8 cellular contexts compared by ENCODE assay signal in the genomic region with DNA sequence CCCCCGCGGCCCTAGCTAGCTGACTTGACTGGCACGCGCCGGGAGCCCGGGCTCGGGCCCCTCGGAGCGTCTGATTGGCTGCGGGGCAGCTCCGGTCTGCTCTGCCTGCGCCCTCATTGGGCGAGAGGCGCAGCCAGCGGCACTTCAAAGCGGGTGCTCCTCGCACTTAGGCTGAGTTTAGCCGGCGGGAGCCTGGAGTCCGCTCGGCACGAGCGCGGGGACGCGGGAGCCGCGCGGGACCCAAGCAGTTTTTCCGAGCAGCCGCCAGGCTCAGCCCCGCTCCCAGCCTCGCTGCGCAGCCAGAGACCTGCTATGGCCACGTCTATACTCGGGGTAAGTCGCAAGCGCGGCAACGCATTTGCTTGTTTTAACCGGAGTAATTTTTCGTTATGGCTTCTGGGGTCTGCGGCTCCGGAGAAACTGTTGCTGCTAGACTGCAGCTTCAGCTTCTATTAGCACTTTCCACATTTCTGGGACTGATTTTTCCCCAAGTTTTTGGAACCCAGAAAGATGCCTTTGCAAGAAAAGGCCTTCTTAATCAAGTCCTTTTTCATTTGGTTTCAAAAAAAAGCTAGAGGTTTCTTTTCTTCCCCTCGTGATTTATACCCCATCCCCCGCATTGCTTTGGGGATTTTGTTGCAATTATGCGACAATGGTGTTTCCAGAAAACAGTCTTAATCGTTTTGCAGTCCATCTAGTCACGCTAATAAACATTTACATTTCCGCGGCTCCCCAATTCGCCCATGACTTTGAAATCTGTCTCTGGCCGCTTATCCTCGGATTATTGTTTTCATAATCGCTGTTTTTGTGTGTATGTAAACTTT. TPM values are rescaled to one million over a fixed set of nuclear protein-coding genes. Genes with fewer than 3 reads are reported as not detected.
DNase-seq lines count a peak whose midpoint lies in the region; ATAC-seq and TF ChIP-seq lines count a peak whose summit lies in the region.

Gene SP9 (plus strand): TSS at position 174 of the 824 bp plus-strand sequence. CDS start 139 bp downstream, at position 313.

- DNase-seq in Right ventricle myocardium superior (peak; percentile 49), right atrium auricular region (ENCODE audit: low spot score) (no peak), NCI-H526 treated with DMSO at 0.1 percent for 48 hours (lab: John Stamatoyannopoulos, UW) (peak; percentile 74), mucosa of descending colon (peak in 2 of 3 donors; percentile 35 to 60), NK-92 (lab: John Stamatoyannopoulos, UW; ENCODE audit: unreplicated experiment) (no peak), mucosa of gallbladder (ENCODE audit: low spot score) (no peak)

- TF ChIP-seq CTCF in right atrium auricular region (IDR thresholded peaks at IDR 0.05) = no peak
- TF ChIP-seq CTCF in brain (conservative IDR thresholded peaks at IDR 0.05) = no peak
- no peak for TF ChIP-seq CTCF in mucosa of descending colon (IDR thresholded peaks at IDR 0.05)

- peak; percentile 43 for ATAC-seq in Right ventricle myocardium superior (ENCODE audit: poor library complexity)
- ATAC-seq in mucosa of descending colon = no peak
- no peak for ATAC-seq in GM18870 (IDR thresholded peaks at IDR 0.05; ENCODE audit: unreplicated experiment)

- peaks cover 6% of the 10 kb centered on the region for H3K36me3 Mint-ChIP-seq in brain

- peak within 1 kb of the TSS in 4 of 5 experiments; percentile 21 to 86 (median 68) for H3K27ac Mint-ChIP-seq in brain

- H3K36me3 ChIP-seq in right atrium auricular region (no peaks in the 10 kb centered on the region), mucosa of descending colon (ENCODE audit: low read depth) (no peaks in the 10 kb centered on the region)

- peak within 1 kb of the TSS; percentile 80 to 89 (median 84) for H3K4me3 Mint-ChIP-seq in brain

- H3K27me3 Mint-ChIP-seq in brain = peaks cover 86% of the 10 kb centered on the region

- H3K4me1 Mint-ChIP-seq in brain = peaks cover 61% of the 10 kb centered on the region

- H3K27ac ChIP-seq in right atrium auricular region = no peak within 1 kb of the TSS

- H3K9me3 ChIP-seq in right atrium auricular region = no peaks in the 10 kb centered on the region
- no peaks in the 10 kb centered on the region for H3K9me3 ChIP-seq in mucosa of descending colon

- H3K4me1 ChIP-seq in right atrium auricular region (peaks cover 0 to 47% of the 10 kb centered on the region in 2 donors), mucosa of descending colon (ENCODE audit: low read depth) (peaks cover 37% of the 10 kb centered on the region)

- intact Hi-C loops in Right ventricle myocardium superior (cut with DNase I) = loop anchor here (10.0 kb wide), 1 partner anchor 90 kb away; the partner anchor contains the start of gene OLA1
- intact Hi-C loops in mucosa of descending colon (cut with DNase I, micrococcal nuclease) = loop anchor here in 1 of 2 donors (10.0 kb wide), 1 partner anchor 930 kb away; no protein-coding TSS in a partner anchor

- H3K4me3 ChIP-seq in right atrium auricular region = peak within 1 kb of the TSS in 1 of 2 donors; percentile 32
- no peak within 1 kb of the TSS for H3K4me3 ChIP-seq in mucosa of descending colon

- H3K27me3 ChIP-seq in right atrium auricular region = peaks cover 87 to 97% of the 10 kb centered on the region in 2 donors

- peaks cover 0 to 3% (median 0%) of the 10 kb centered on the region in 5 experiments for H3K9me3 Mint-ChIP-seq in brain

RNA-seq across cellular contexts. Expression of gene SP9, which starts in this region (rescaled TPM):
- not detected for total RNA-seq in Right ventricle myocardium superior
- total RNA-seq in right atrium auricular region = not detected
- polyA plus RNA-seq in brain (ENCODE audit: insufficient read depth, low read depth, low replicate concordance) = 0.61 TPM
- not detected for total RNA-seq in mucosa of descending colon
- total RNA-seq in mucosa of gallbladder = not detected

Comparison
In these comparisons a context has a peak if more than half of its experiments do, and no peak if none do; other contexts are left out.
1. Peak in DNase-seq and ATAC-seq in Right ventricle myocardium superior; RNA of the gene not detected or under 1 TPM.
2. Peak in DNase-seq in mucosa of descending colon; RNA of the gene not detected or under 1 TPM.